Comparison of ENCODE assay signal across 1 cellular context in genomic region chr10:72796042-72796441, GRCh38.
TF ChIP-seq lines count a peak whose summit lies in the region.

No MANE protein-coding gene starts in this region.

TF ChIP-seq in HEK293, 187 proteins besides CTCF, POLR2A, EP300 and RAD21 (continued from another document):
- no peak for TF ChIP-seq ZNF18 (tag by site-specific recombination; IDR thresholded peaks at IDR 0.05)
- TF ChIP-seq ZEB2 (tag by site-specific recombination; IDR thresholded peaks at IDR 0.05) = peak; percentile 85
- peak; percentile 20; the same call in 1 of the 2 replicates for TF ChIP-seq ZNF121 (tag by site-specific recombination; IDR thresholded peaks at IDR 0.05)
